In genomic region chr2:86492057-86492456, GRCh38 we compare ENCODE assay signal across 22 cellular contexts. TPM values are rescaled to one million over a fixed set of nuclear protein-coding genes. Genes with fewer than 3 reads are reported as not detected.
DNase-seq lines count a peak whose midpoint lies in the region; ATAC-seq, FAIRE-seq and TF ChIP-seq lines count a peak whose summit lies in the region.
"Had no signal": no experiment of that assay in that cellular context is flagged by ENCODE, and none has a peak within 500 bp of the region (broad histone marks: within the 10 kb centered on the region; RNA-seq: fewer than 3 reads in every experiment).

No MANE protein-coding gene starts in this region.

- peak; percentile 6 for DNase-seq in NCI-H510A treated with DMSO at 0.1 percent for 48 hours (lab: John Stamatoyannopoulos, UW)
- no peak for DNase-seq in NCI-H510A (lab: John Stamatoyannopoulos, UW)
- DNase-seq in NCI-H345 (lab: John Stamatoyannopoulos, UW) = peak; percentile 72
- DNase-seq in heart right ventricle = no peak
- no peak for DNase-seq in pancreas
- no peak for DNase-seq in NCI-H1105 (lab: John Stamatoyannopoulos, UW)
- DNase-seq in left lung = no peak
- no peak for DNase-seq in NCI-H524 (lab: John Stamatoyannopoulos, UW)
- DNase-seq: activated CD4-positive, alpha-beta T cell treated with anti-CD3 and anti-CD28 coated beads, Interleukin-2, amount 50 U/mL, for 1 hour; activated CD8-positive, alpha-beta memory T cell treated with anti-CD3 and anti-CD28 coated beads, Interleukin-2, amount 50 U/mL, for 48 hours; activated gamma-delta T cell; amygdala; cerebellar nuclear complex; effector CD8-positive, alpha-beta T cell; esophagus squamous epithelium; H7; NCI-H1436 treated with DMSO at 0.1 percent for 48 hours; spleen; substantia nigra; T-cell had no signal

- ATAC-seq in heart right ventricle = peak in 5 of 8 donors; percentile 11 to 61 (median 43)
- ATAC-seq in pancreas = peak in 3 of 4 donors; percentile 55 to 72 (median 60)
- ATAC-seq in left lung = no peak
- ATAC-seq: A549, T-cell had no signal

- H3K36me3 ChIP-seq in heart right ventricle (peaks cover 0 to 100% (median 75%) of the 10 kb centered on the region in 9 donors), pancreas (peaks cover 5 to 46% (median 6%) of the 10 kb centered on the region in 3 donors), left lung (peaks cover 5 to 93% of the 10 kb centered on the region in 2 donors)

- TF ChIP-seq CTCF in heart right ventricle (IDR thresholded peaks at IDR 0.05) = no peak
- no peak for TF ChIP-seq CTCF in pancreas (IDR thresholded peaks at IDR 0.05)
- no peak for TF ChIP-seq CTCF in left lung (IDR thresholded peaks at IDR 0.05)

- 52 to 63% methylated on average over 1 of the region's 1 CpG for WGBS in heart right ventricle, 2 donors
- 20 to 36% methylated on average over 1 of the region's 1 CpG for WGBS in pancreas, 2 donors

- H3K9me3 ChIP-seq in heart right ventricle (no peaks in the 10 kb centered on the region), pancreas (no peaks in the 10 kb centered on the region), left lung (no peaks in the 10 kb centered on the region)
- H3K9me3 ChIP-seq: A549, esophagus squamous epithelium, spleen had no signal

- H3K4me3 ChIP-seq in heart right ventricle = no peak overlapping the region
- H3K4me3 ChIP-seq in pancreas = no peak overlapping the region
- H3K4me3 ChIP-seq in left lung = no peak overlapping the region
- H3K4me3 ChIP-seq: A549; BLaER1 treated with 17β-estradiol and CSF1 and Interleukin-3, amounts not matched to agents 10 nM and 100 nM; esophagus squamous epithelium; spleen had no signal

- peak; percentile 60 for FAIRE-seq in pancreas (lab: Jason Lieb, UNC)
- FAIRE-seq: A549 had no signal

- intact Hi-C loops in heart right ventricle (cut with DNase I) = loop anchor here in 1 of 10 donors (5.0 kb wide), 1 partner anchor 50 kb away; the partner anchor contains the start of gene KDM3A
- intact Hi-C loops in pancreas (cut with DNase I) = no loop called here
- intact Hi-C loops in left lung (cut with DNase I) = no loop called here

- peaks cover 0 to 42% (median 23%) of the 10 kb centered on the region in 9 donors for H3K4me1 ChIP-seq in heart right ventricle
- peaks cover 22 to 27% (median 26%) of the 10 kb centered on the region in 3 donors for H3K4me1 ChIP-seq in pancreas
- no peaks in the 10 kb centered on the region for H3K4me1 ChIP-seq in left lung
- H3K4me1 ChIP-seq: A549 had no signal

- no peaks in the 10 kb centered on the region for H3K27me3 ChIP-seq in heart right ventricle
- no peaks in the 10 kb centered on the region for H3K27me3 ChIP-seq in pancreas
- no peaks in the 10 kb centered on the region for H3K27me3 ChIP-seq in left lung
- H3K27me3 ChIP-seq: BLaER1 treated with 17β-estradiol and CSF1 and Interleukin-3, amounts not matched to agents 10 nM and 100 nM; esophagus squamous epithelium; spleen had no signal

- H3K27ac ChIP-seq in heart right ventricle (peak overlapping the region in 6 of 10 donors; percentile 22 to 72 (median 60)), pancreas (no peak overlapping the region), left lung (no peak overlapping the region)
- H3K27ac ChIP-seq: A549; BLaER1 treated with 17β-estradiol and CSF1 and Interleukin-3, amounts not matched to agents 10 nM and 100 nM; spleen had no signal

RNA-seq across cellular contexts. Expression of gene KDM3A, which starts 50.9 kb away (rescaled TPM):
- 10 to 100 TPM; 24.8 to 53.7 (median 35.0) TPM for total RNA-seq in heart right ventricle
- 10 to 100 TPM; 17.1 to 29.7 TPM for polyA plus RNA-seq in heart right ventricle
- total RNA-seq in pancreas = 10 to 100 TPM; 21.6 to 35.4 (median 28.3) TPM
- 10 to 100 TPM; 15.4 to 23.0 TPM for polyA plus RNA-seq in pancreas
- total RNA-seq in left lung = 10 to 100 TPM; 39.3 to 40.5 TPM

Comparison
In these comparisons a context has a peak if more than half of its experiments do, and no peak if none do; other contexts are left out.
1. DNase-seq: peak in NCI-H510A treated with DMSO at 0.1 percent for 48 hours (single experiment) and NCI-H345 (single experiment); none in NCI-H510A (single experiment), heart right ventricle (0 of 2), pancreas (0 of 6), NCI-H1105 (single experiment), left lung (0 of 2) and NCI-H524 (0 of 2).
2. H3K27ac ChIP-seq: peak in heart right ventricle (6 of 10); none in pancreas (0 of 4) and left lung (0 of 2).